8 cellular contexts compared by ENCODE assay signal in the genomic region with DNA sequence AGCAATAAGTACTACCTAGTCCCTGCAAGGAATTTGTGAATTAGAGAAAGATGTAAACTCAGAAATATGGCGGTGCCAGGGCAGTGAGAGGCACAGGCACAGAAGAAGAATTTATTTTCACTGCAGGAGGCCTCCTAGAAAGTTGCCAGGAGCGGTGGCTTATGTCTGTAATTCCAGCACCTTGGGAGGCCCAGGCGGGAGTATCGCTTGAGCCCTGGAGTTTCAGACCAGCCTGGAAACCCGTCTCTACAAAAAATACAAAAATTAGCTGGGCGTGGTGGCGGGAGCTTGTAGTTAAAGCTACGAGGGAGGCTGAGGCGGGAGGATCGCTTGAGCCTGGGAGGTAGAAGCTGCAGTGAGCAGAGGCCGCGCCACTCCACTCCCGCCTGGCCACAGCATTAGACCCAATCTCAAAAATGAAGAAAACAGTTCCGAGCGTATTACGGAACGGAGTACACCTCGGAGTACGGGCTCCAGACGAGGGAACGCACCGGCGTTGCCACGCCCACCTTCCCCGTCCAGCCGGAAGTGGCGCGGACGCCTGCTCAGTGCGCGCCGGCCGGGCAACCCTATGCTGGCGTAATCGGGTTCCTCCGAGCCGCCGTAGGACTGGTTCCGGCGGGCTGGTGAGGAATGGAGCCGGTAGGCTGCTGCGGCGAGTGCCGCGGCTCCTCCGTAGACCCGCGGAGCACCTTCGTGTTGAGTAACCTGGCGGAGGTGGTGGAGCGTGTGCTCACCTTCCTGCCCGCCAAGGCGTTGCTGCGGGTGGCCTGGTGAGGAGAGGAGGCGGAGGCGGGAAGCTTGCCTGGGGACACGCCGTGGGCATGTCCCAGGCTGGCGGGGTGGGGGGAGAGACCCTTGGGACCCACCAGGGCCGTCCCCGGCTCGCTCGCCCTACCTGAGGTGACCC. TPM values are rescaled to one million over a fixed set of nuclear protein-coding genes. Genes with fewer than 3 reads are reported as not detected.
DNase-seq lines count a peak whose midpoint lies in the region; ATAC-seq and TF ChIP-seq lines count a peak whose summit lies in the region.

A gene (plus strand): TSS at position 548 of the 910 bp plus-strand sequence. CDS start 86 bp downstream, at position 634.

- H3K36me3 Mint-ChIP-seq in naive thymus-derived CD4-positive, alpha-beta T cell = peaks cover 0 to 14% (median 4%) of the 10 kb centered on the region in 5 donors
- no peaks in the 10 kb centered on the region for H3K36me3 Mint-ChIP-seq in stimulated activated memory B cell treated with anti-CD40 and anti-IgM and Interleukin-4, amounts not matched to agents 10 μg/mL and 1 μg/mL and 100 μg/mL, for 72 hours

- CTCF ChIA-PET in naive thymus-derived CD4-positive, alpha-beta T cell (lab: Charles Lee) = interaction anchor here (0.7 to 0.9 kb wide), 2 partner anchors 48 to 702 kb away, joined by 4 to 6 read pairs; no protein-coding TSS in a partner anchor

- TF ChIP-seq CTCF in DND-41 (IDR thresholded peaks at IDR 0.05; ENCODE audit: borderline replicate concordance, extremely low read depth, low read length, poor library complexity, severe bottlenecking) = no peak

- no peaks in the 10 kb centered on the region for H3K27me3 Mint-ChIP-seq in naive thymus-derived CD4-positive, alpha-beta T cell
- H3K27me3 Mint-ChIP-seq in stimulated activated memory B cell treated with anti-CD40 and anti-IgM and Interleukin-4, amounts not matched to agents 10 μg/mL and 1 μg/mL and 100 μg/mL, for 72 hours = no peaks in the 10 kb centered on the region

- H3K9me3 ChIP-seq in DND-41 (ENCODE audit: insufficient read depth, low read length, severe bottlenecking) = no peaks in the 10 kb centered on the region
- H3K9me3 ChIP-seq in naive thymus-derived CD4-positive, alpha-beta T cell (ENCODE audit: control insufficient read depth in 2 of 3, low read length in 3 of 3) = no peaks in the 10 kb centered on the region

- peaks cover 15 to 70% (median 51%) of the 10 kb centered on the region in 7 donors for H3K4me1 Mint-ChIP-seq in naive thymus-derived CD4-positive, alpha-beta T cell
- H3K4me1 Mint-ChIP-seq in stimulated activated memory B cell treated with anti-CD40 and anti-IgM and Interleukin-4, amounts not matched to agents 10 μg/mL and 1 μg/mL and 100 μg/mL, for 72 hours = peaks cover 20% of the 10 kb centered on the region

- DNase-seq in DND-41 (peak; percentile 87), KG1 (lab: John Stamatoyannopoulos, UW) (peak; percentile 83), RKO (ENCODE audit: low spot score) (peak; percentile 92), fibroblast of gingiva (ENCODE audit: low read depth) (peak; percentile 88)
- DNase-seq in activated T-helper 1 cell treated with anti-CD3 and anti-CD28 coated beads, Interleukin-2, amount 50 U/mL, for 16 hours (ENCODE audit: low read depth in 1 of 2, low spot score in 1 of 2) = peak; percentile 79 to 86
- DNase-seq in naive thymus-derived CD4-positive, alpha-beta T cell = peak; percentile 79 to 92 (median 85)

- H3K4me2 ChIP-seq in DND-41 (ENCODE audit: insufficient read depth, low read length) = peak within 1 kb of the TSS; percentile 73

- H3K36me3 ChIP-seq in DND-41 (ENCODE audit: insufficient read depth, low read length) = peaks cover 29% of the 10 kb centered on the region
- H3K36me3 ChIP-seq in naive thymus-derived CD4-positive, alpha-beta T cell (ENCODE audit: control insufficient read depth in 2 of 3, insufficient read depth in 3 of 3, low read length in 3 of 3) = peaks cover 0 to 11% (median 0%) of the 10 kb centered on the region in 3 experiments

- peak within 1 kb of the TSS; percentile 96 to 99 (median 98) for H3K4me3 Mint-ChIP-seq in naive thymus-derived CD4-positive, alpha-beta T cell
- H3K4me3 Mint-ChIP-seq in stimulated activated memory B cell treated with anti-CD40 and anti-IgM and Interleukin-4, amounts not matched to agents 10 μg/mL and 1 μg/mL and 100 μg/mL, for 72 hours = peak within 1 kb of the TSS; percentile 98

- no peaks in the 10 kb centered on the region for H3K27me3 ChIP-seq in DND-41 (ENCODE audit: insufficient read depth, low read length, poor library complexity)
- H3K27me3 ChIP-seq in naive thymus-derived CD4-positive, alpha-beta T cell (ENCODE audit: control insufficient read depth in 2 of 2, insufficient read depth in 2 of 2, low read length in 2 of 2) = no peaks in the 10 kb centered on the region

- peaks cover 31% of the 10 kb centered on the region for H3K79me2 ChIP-seq in DND-41 (ENCODE audit: insufficient read depth, low read length)

- H3K4me1 ChIP-seq in DND-41 (ENCODE audit: insufficient read depth, low read length) = peaks cover 48% of the 10 kb centered on the region
- peaks cover 0 to 12% of the 10 kb centered on the region in 2 donors for H3K4me1 ChIP-seq in naive thymus-derived CD4-positive, alpha-beta T cell (ENCODE audit: control insufficient read depth in 2 of 2, insufficient read depth in 2 of 2, low read length in 2 of 2)

- intact Hi-C loops in naive thymus-derived CD4-positive, alpha-beta T cell (cut with micrococcal nuclease) = loop anchor here (1.0 to 10.0 kb wide), 6 partner anchors 60 to 1031 kb away; a partner anchor contains a TSS

- ATAC-seq in DND-41 (ENCODE audit: insufficient read depth, low read depth) = peak; percentile 97
- peak; percentile 91 for ATAC-seq in GM21737 (IDR thresholded peaks at IDR 0.05; ENCODE audit: unreplicated experiment)
- ATAC-seq in naive thymus-derived CD4-positive, alpha-beta T cell = peak; percentile 98
- peak; percentile 99 for ATAC-seq in stimulated activated memory B cell treated with anti-CD40 and anti-IgM and Interleukin-4, amounts not matched to agents 10 μg/mL and 1 μg/mL and 100 μg/mL, for 72 hours

- POLR2A ChIA-PET in naive thymus-derived CD4-positive, alpha-beta T cell (lab: Charles Lee) = interaction anchor here (0.6 to 3.4 kb wide), 6 partner anchors 17 to 1033 kb away, joined by 3 to 22 read pairs (median 3); a partner anchor contains a TSS

- H4K20me1 ChIP-seq in DND-41 (ENCODE audit: insufficient read depth, low read length) = no peaks in the 10 kb centered on the region; the same call in 1 of the 2 replicates

- peak within 1 kb of the TSS; percentile 76 for H3K27ac ChIP-seq in DND-41 (ENCODE audit: low read length)
- H3K27ac ChIP-seq in naive thymus-derived CD4-positive, alpha-beta T cell (ENCODE audit: low read depth, low read length) = peak within 1 kb of the TSS; percentile 79

- H3K27ac Mint-ChIP-seq in naive thymus-derived CD4-positive, alpha-beta T cell = peak within 1 kb of the TSS; percentile 91 to 97 (median 94)
- peak within 1 kb of the TSS; percentile 93 for H3K27ac Mint-ChIP-seq in stimulated activated memory B cell treated with anti-CD40 and anti-IgM and Interleukin-4, amounts not matched to agents 10 μg/mL and 1 μg/mL and 100 μg/mL, for 72 hours

- H3K9ac ChIP-seq in DND-41 (ENCODE audit: low read depth, low read length) = peak within 1 kb of the TSS; percentile 73

- no peaks in the 10 kb centered on the region for H3K9me3 Mint-ChIP-seq in naive thymus-derived CD4-positive, alpha-beta T cell
- no peaks in the 10 kb centered on the region for H3K9me3 Mint-ChIP-seq in stimulated activated memory B cell treated with anti-CD40 and anti-IgM and Interleukin-4, amounts not matched to agents 10 μg/mL and 1 μg/mL and 100 μg/mL, for 72 hours

- H3K4me3 ChIP-seq in DND-41 (ENCODE audit: low read depth in 1 of 2, low read length in 2 of 2) = peak within 1 kb of the TSS; percentile 68 to 88; a peak in 3 of 4 replicates
- H3K4me3 ChIP-seq in naive thymus-derived CD4-positive, alpha-beta T cell (ENCODE audit: low read length) = peak within 1 kb of the TSS; percentile 91

- H2AFZ ChIP-seq in DND-41 (ENCODE audit: low read depth, low read length) = peak within 1 kb of the TSS; percentile 81

RNA-seq across cellular contexts. Expression of the gene that starts here (rescaled TPM):
- 10 to 100 TPM in 4 of 5 experiments, 1 to 10 TPM in 1; 9.7 to 34.5 (median 25.5) TPM for total RNA-seq in naive thymus-derived CD4-positive, alpha-beta T cell
- polyA plus RNA-seq in naive thymus-derived CD4-positive, alpha-beta T cell = 10 to 100 TPM; 14.7 to 15.3 TPM

Comparison
In these comparisons a context has a peak if more than half of its experiments do, and no peak if none do; other contexts are left out.
1. Peak in every context shown above with its lines: DNase-seq, ATAC-seq, H3K4me3 ChIP-seq and H3K27ac ChIP-seq.